In the genomic region with DNA sequence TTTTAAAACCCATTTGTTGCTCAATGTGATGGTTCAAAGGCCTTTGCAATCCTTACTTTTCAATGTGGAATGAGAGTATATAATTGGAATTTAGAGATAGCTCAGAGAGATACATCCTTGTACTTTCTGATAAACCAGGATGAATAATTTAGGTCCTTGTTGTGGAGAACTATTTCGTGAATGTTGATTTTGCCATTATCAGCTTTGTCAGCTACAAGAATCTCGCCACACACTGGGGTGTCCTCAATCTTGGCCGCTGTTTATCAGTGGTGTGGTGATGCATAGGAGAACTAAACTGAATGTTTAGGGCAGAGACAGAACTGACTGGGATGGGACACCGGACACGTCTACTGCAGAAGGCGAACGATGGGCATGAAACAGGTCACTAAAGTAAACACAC, we compare ENCODE assay signal across 16 cellular contexts.
DNase-seq lines count a peak whose midpoint lies in the region; TF ChIP-seq lines count a peak whose summit lies in the region.
"Had no signal": no experiment of that assay in that cellular context is flagged by ENCODE, and none has a peak within 500 bp of the region (broad histone marks: within the 10 kb centered on the region; RNA-seq: fewer than 3 reads in every experiment).

No MANE protein-coding gene starts in this region.

- no peak overlapping the region for H3K56ac ChIP-seq in mesendoderm (ENCODE audit: low read length)

- H3K36me3 ChIP-seq in mesendoderm (ENCODE audit: control insufficient read depth, insufficient read depth, low read length): no peaks in the 10 kb centered on the region
- H3K36me3 ChIP-seq: BLaER1 treated with 17β-estradiol and CSF1 and Interleukin-3, amounts not matched to agents 10 nM and 100 nM had no signal

- H3K27ac ChIP-seq in mesendoderm (ENCODE audit: low read depth, low read length): no peak overlapping the region
- H3K27ac ChIP-seq: 22Rv1; A549; BLaER1 treated with 17β-estradiol and CSF1 and Interleukin-3, amounts not matched to agents 10 nM and 100 nM; C4-2B had no signal

- no peaks in the 10 kb centered on the region for H3K79me1 ChIP-seq in mesendoderm (ENCODE audit: low read length)

- no peak overlapping the region for H3K4me3 ChIP-seq in choroid plexus epithelial cell (ENCODE audit: low read depth, low read length)
- H3K4me3 ChIP-seq in mesendoderm (ENCODE audit: low read length): no peak overlapping the region
- H3K4me3 ChIP-seq: A549; BLaER1 treated with 17β-estradiol and CSF1 and Interleukin-3, amounts not matched to agents 10 nM and 100 nM had no signal

- DNase-seq in NCI-H226 (peak; percentile 54), choroid plexus epithelial cell (ENCODE audit: low read depth) (peak; percentile 2), mesendoderm (peak; percentile 79), mucosa of gallbladder (ENCODE audit: low spot score) (no peak)
- DNase-seq in effector CD8-positive, alpha-beta T cell (lab: John Stamatoyannopoulos, UW): no peak
- DNase-seq: AML-193; Caco-2; Calu3; CD4-positive, alpha-beta T cell; CD8-positive, alpha-beta T cell; DMS79 treated with DMSO at 0.1 percent for 48 hours; GF-D8 had no signal

- H3K27me3 ChIP-seq in mesendoderm (ENCODE audit: insufficient read depth, low read length, poor library complexity): no peaks in the 10 kb centered on the region
- H3K27me3 ChIP-seq: BLaER1 treated with 17β-estradiol and CSF1 and Interleukin-3, amounts not matched to agents 10 nM and 100 nM had no signal

- H3K4me2 ChIP-seq in mesendoderm (ENCODE audit: low read length): no peak overlapping the region
- H3K4me2 ChIP-seq: A549; BLaER1 treated with 17β-estradiol and CSF1 and Interleukin-3, amounts not matched to agents 10 nM and 100 nM had no signal

- TF ChIP-seq CTCF in choroid plexus epithelial cell (conservative IDR thresholded peaks at IDR 0.05; ENCODE audit: low read depth, low read length): no peak

- H3K79me2 ChIP-seq in mesendoderm (ENCODE audit: control insufficient read depth, insufficient read depth, low read length): no peaks in the 10 kb centered on the region

- no peak overlapping the region for H3K9ac ChIP-seq in mesendoderm (ENCODE audit: low read length)
- H3K9ac ChIP-seq: BLaER1 treated with 17β-estradiol and CSF1 and Interleukin-3, amounts not matched to agents 10 nM and 100 nM had no signal

- H2BK5ac ChIP-seq in mesendoderm (ENCODE audit: low read length): no peak overlapping the region

- H2AK5ac ChIP-seq in mesendoderm (ENCODE audit: low read length): no peak overlapping the region

- H3K4ac ChIP-seq in mesendoderm (ENCODE audit: low read depth, low read length): no peak overlapping the region

- no CpG with 5 or more reads among the region's 7 CpGs for WGBS in mesendoderm (ENCODE audit: extremely low coverage, insufficient coverage, low lambda C conversion rate)

- no peak overlapping the region for H3K18ac ChIP-seq in mesendoderm (ENCODE audit: low read length)

- peaks cover 2% of the 10 kb centered on the region for H3K4me1 ChIP-seq in mesendoderm (ENCODE audit: control insufficient read depth, low read depth, low read length)
- H3K4me1 ChIP-seq: A549; BLaER1 treated with 17β-estradiol and CSF1 and Interleukin-3, amounts not matched to agents 10 nM and 100 nM had no signal

- no peak overlapping the region for H4K8ac ChIP-seq in mesendoderm (ENCODE audit: low read depth, low read length)

- no peak overlapping the region for H4K5ac ChIP-seq in mesendoderm (ENCODE audit: low read length)

- no peak overlapping the region for H2BK120ac ChIP-seq in mesendoderm (ENCODE audit: low read depth, low read length)

- no peak overlapping the region for H2BK15ac ChIP-seq in mesendoderm (replicated peaks; ENCODE audit: low read depth)

- no peak overlapping the region for H3K23ac ChIP-seq in mesendoderm (ENCODE audit: low read length)

Comparison
In these comparisons a context has a peak if more than half of its experiments do, and no peak if none do; other contexts are left out.
1. DNase-seq: peak in NCI-H226 (single experiment), choroid plexus epithelial cell (single experiment) and mesendoderm (single experiment); none in mucosa of gallbladder (single experiment) and effector CD8-positive, alpha-beta T cell (single experiment).